12 cellular contexts compared by ENCODE assay signal in genomic region chr9:101029300-101030021, GRCh38. TPM values are rescaled to one million over a fixed set of nuclear protein-coding genes. Genes with fewer than 3 reads are reported as not detected.
DNase-seq lines count a peak whose midpoint lies in the region; ATAC-seq, FAIRE-seq and TF ChIP-seq lines count a peak whose summit lies in the region.
"Had no signal": no experiment of that assay in that cellular context is flagged by ENCODE, and none has a peak within 500 bp of the region (broad histone marks: within the 10 kb centered on the region; RNA-seq: fewer than 3 reads in every experiment).

No MANE protein-coding gene starts in this region.

- no peaks in the 10 kb centered on the region for H3K9me1 ChIP-seq in endothelial cell of umbilical vein (replicated peaks; ENCODE audit: control insufficient read depth, extremely low read depth, insufficient read depth, low read length)

- H3K4me3 ChIP-seq in A673 (ENCODE audit: low read depth, low read length, poor library complexity, severe bottlenecking) = peak overlapping the region; percentile 46
- H3K4me3 ChIP-seq in HUES6 (ENCODE audit: low read depth, low read length) = peak overlapping the region; percentile 87
- peak overlapping the region in 1 of 3 experiments; percentile 56 for H3K4me3 ChIP-seq in endothelial cell of umbilical vein (replicated peaks in 1 of 3; ENCODE audit: insufficient read depth in 1 of 3, low read depth in 1 of 3, low read length in 3 of 3)

- no peak for TF ChIP-seq CTCF in A673 (conservative IDR thresholded peaks at IDR 0.05; ENCODE audit: low read depth, low read length)
- no peak for TF ChIP-seq CTCF in endothelial cell of umbilical vein (IDR thresholded peaks at IDR 0.05; ENCODE audit: extremely low read depth in 1 of 2, insufficient read depth in 1 of 2, low read depth in 1 of 2, low read length in 2 of 2)
- no peak for TF ChIP-seq CTCF in nephron (IDR thresholded peaks at IDR 0.05; ENCODE audit: unreplicated experiment in 3 of 3)

- H3K4me1 ChIP-seq in A673 (ENCODE audit: insufficient read depth, low read length, poor library complexity, severe bottlenecking) (no peaks in the 10 kb centered on the region), HUES6 (ENCODE audit: control insufficient read depth, insufficient read depth, low read length) (peaks cover 14% of the 10 kb centered on the region), endothelial cell of umbilical vein (ENCODE audit: control insufficient read depth, extremely low read depth, insufficient read depth, low read length) (no peaks in the 10 kb centered on the region)
- H3K4me1 ChIP-seq: HAP-1 had no signal

- ATAC-seq in GM18511 (IDR thresholded peaks at IDR 0.05; ENCODE audit: unreplicated experiment) = no peak
- ATAC-seq in HG02588 (IDR thresholded peaks at IDR 0.05; ENCODE audit: unreplicated experiment) = no peak
- no peak for ATAC-seq in HG02763 (IDR thresholded peaks at IDR 0.05; ENCODE audit: unreplicated experiment)

- H3K4me2 ChIP-seq in endothelial cell of umbilical vein (ENCODE audit: insufficient read depth, low read length) = peak overlapping the region; percentile 69

- no peak overlapping the region for H2AFZ ChIP-seq in endothelial cell of umbilical vein (ENCODE audit: low read depth, low read length)

- no peaks in the 10 kb centered on the region for H3K9me3 Mint-ChIP-seq in nephron

- no peak for TF ChIP-seq POLR2A in endothelial cell of umbilical vein (IDR thresholded peaks at IDR 0.05; ENCODE audit: low read depth, low read length)

- intact Hi-C loops in A673 (cut with micrococcal nuclease; ENCODE audit: unreplicated experiment) (no loop called here), endothelial cell of umbilical vein (cut with micrococcal nuclease) (loop anchor here (2.0 kb wide), 1 partner anchor 89 kb away; no protein-coding TSS in a partner anchor)

- H3K27ac ChIP-seq in A673 (ENCODE audit: low read depth, low read length, poor library complexity, severe bottlenecking) (no peak overlapping the region), HUES6 (ENCODE audit: low read depth, low read length) (no peak overlapping the region), endothelial cell of umbilical vein (ENCODE audit: insufficient read depth, low read depth, low read length) (no peak overlapping the region)
- H3K27ac ChIP-seq: tibial artery had no signal

- no peak overlapping the region for H3K9ac ChIP-seq in HUES6 (ENCODE audit: low read length)
- H3K9ac ChIP-seq in endothelial cell of umbilical vein (replicated peaks; ENCODE audit: extremely low read depth, insufficient read depth, low read length) = no peak overlapping the region

- POLR2A ChIA-PET in A673 (lab: Charles Lee; ENCODE audit: low non-redundant PET) = no interaction called here
- POLR2A ChIA-PET in endothelial cell of umbilical vein (lab: Charles Lee) = no interaction called here

- H3K79me2 ChIP-seq in endothelial cell of umbilical vein (ENCODE audit: control insufficient read depth, insufficient read depth, low read length) = no peaks in the 10 kb centered on the region

- DNase-seq in A673 (ENCODE audit: low spot score) (no peak), endothelial cell of umbilical vein (ENCODE audit: low read depth, low spot score) (no peak), GM19239 (ENCODE audit: insufficient read length, low spot score) (no peak)
- DNase-seq: tibial artery had no signal

- H3K36me3 ChIP-seq in A673 (ENCODE audit: insufficient read depth, low read length, poor library complexity, severe bottlenecking) = no peaks in the 10 kb centered on the region
- H3K36me3 ChIP-seq in HUES6 (ENCODE audit: control insufficient read depth, insufficient read depth, low read length) = no peaks in the 10 kb centered on the region
- H3K36me3 ChIP-seq in endothelial cell of umbilical vein (ENCODE audit: control insufficient read depth in 2 of 2, extremely low read depth in 1 of 2, insufficient read depth in 2 of 2, low read length in 2 of 2) = no peaks in the 10 kb centered on the region
- H3K36me3 ChIP-seq: HAP-1, tibial artery had no signal

- no peaks in the 10 kb centered on the region for H3K36me3 Mint-ChIP-seq in nephron (ENCODE audit: low read depth)

- CTCF ChIA-PET in A673 (lab: Charles Lee) (no interaction called here), endothelial cell of umbilical vein (lab: Charles Lee) (interaction anchor here (1.2 to 1.3 kb wide), 3 partner anchors 9 to 282 kb away, joined by 3 read pairs; no protein-coding TSS in a partner anchor)

- H4K20me1 ChIP-seq in endothelial cell of umbilical vein (replicated peaks; ENCODE audit: control insufficient read depth, extremely low read depth, insufficient read depth, low read length) = no peaks in the 10 kb centered on the region

- H3K27me3 Mint-ChIP-seq in nephron (ENCODE audit: low read depth) = peaks cover 82% of the 10 kb centered on the region

- FAIRE-seq in endothelial cell of umbilical vein (lab: Jason Lieb, UNC) = no peak
- no peak for FAIRE-seq in GM19239 (lab: Jason Lieb, UNC)
- FAIRE-seq: GM18507 had no signal

- H3K27ac Mint-ChIP-seq in nephron = no peak overlapping the region

- dilution Hi-C loops in endothelial cell of umbilical vein (cut with MboI; ENCODE audit: extremely low pct_ligation_motif_present, low sequenced_read_pairs) = no loop called here

- H3K4me3 Mint-ChIP-seq in nephron = peak overlapping the region; percentile 91 to 92 (median 92)

- H3K4me1 Mint-ChIP-seq in nephron = peaks cover 18% of the 10 kb centered on the region

- peaks cover 93% of the 10 kb centered on the region for H3K27me3 ChIP-seq in A673 (replicated peaks; ENCODE audit: insufficient read depth, low read depth, low read length, poor library complexity)
- H3K27me3 ChIP-seq in HUES6 (ENCODE audit: control insufficient read depth, insufficient read depth, low read length) = peaks cover 85% of the 10 kb centered on the region
- H3K27me3 ChIP-seq in endothelial cell of umbilical vein (ENCODE audit: control insufficient read depth in 2 of 2, insufficient read depth in 2 of 2, low read length in 2 of 2) = peaks cover 28 to 54% of the 10 kb centered on the region in 2 experiments

- BruUV-seq in A673 (replicated peaks; lab: Mats Ljungman, UMichigan) (no TSS peak), endothelial cell of umbilical vein (replicated peaks; lab: Mats Ljungman, UMichigan) (no TSS peak)

- H3K9me3 ChIP-seq in A673 (ENCODE audit: low read depth, low read length, poor library complexity, severe bottlenecking) = no peaks in the 10 kb centered on the region
- no peaks in the 10 kb centered on the region for H3K9me3 ChIP-seq in HUES6 (ENCODE audit: control insufficient read depth, insufficient read depth, low read depth, low read length)
- H3K9me3 ChIP-seq in endothelial cell of umbilical vein (replicated peaks; ENCODE audit: control insufficient read depth, insufficient read depth, low read length) = no peaks in the 10 kb centered on the region
- H3K9me3 ChIP-seq: HAP-1, tibial artery had no signal

TF ChIP-seq in endothelial cell of umbilical vein, 7 proteins besides CTCF, POLR2A, EP300 and RAD21:
- TF ChIP-seq GATA2 (IDR thresholded peaks at IDR 0.05; ENCODE audit: insufficient read depth, insufficient read length, low read depth, low read length) (no peak), FOS (IDR thresholded peaks at IDR 0.05; ENCODE audit: borderline replicate concordance, insufficient read depth, low read length) (no peak), EZH2 (IDR thresholded peaks at IDR 0.05; ENCODE audit: borderline replicate concordance, low read depth, low read length, severe bottlenecking) (no peak), POLR2AphosphoS5 (IDR thresholded peaks at IDR 0.05; ENCODE audit: insufficient read depth, low read depth, low read length) (no peak), MYC (IDR thresholded peaks at IDR 0.05; ENCODE audit: low read depth, low read length) (no peak), MAX (IDR thresholded peaks at IDR 0.05; ENCODE audit: insufficient read depth, insufficient read length) (no peak), JUN (IDR thresholded peaks at IDR 0.05; ENCODE audit: borderline replicate concordance, insufficient read depth, insufficient read length, low read depth) (no peak)

RNA-seq across cellular contexts. Expression of gene PLPPR1, which starts 0.9 kb away (rescaled TPM):
- not detected in 2 replicates for total RNA-seq in A673 (2021)
- 0.18 TPM in 1 of 2 replicates, not detected in the other for total RNA-seq in endothelial cell of umbilical vein
- 0.30 and 0.50 TPM in 2 replicates for polyA plus RNA-seq in endothelial cell of umbilical vein
- 0.10 and 0.11 TPM in 2 replicates for polyA plus RNA-seq in endothelial cell of umbilical vein (2011; cell fraction: cytosol; rRNA removed)
- 0.08 TPM in 1 of 2 replicates, not detected in the other for polyA plus RNA-seq in endothelial cell of umbilical vein (2011; cell fraction: nucleus; rRNA removed)
- polyA plus RNA-seq in endothelial cell of umbilical vein (2012) = 0.50 TPM in 1 of 2 replicates, not detected in the other
- 0.17 TPM in 1 of 2 replicates, not detected in the other for polyA minus RNA-seq in endothelial cell of umbilical vein
- not detected for polyA minus RNA-seq in endothelial cell of umbilical vein (2011; cell fraction: cytosol; rRNA and poly(A)+ RNA removed)
- polyA minus RNA-seq in endothelial cell of umbilical vein (2011; cell fraction: nucleus; rRNA and poly(A)+ RNA removed) = 0.24 and 0.34 TPM in 2 replicates
- total RNA-seq: dermis microvascular lymphatic vessel endothelial cell had no signal
